Comparison of ENCODE assay signal across 14 cellular contexts in genomic region chr16:14196539-14196938, GRCh38.
DNase-seq lines count a peak whose midpoint lies in the region; ATAC-seq and TF ChIP-seq lines count a peak whose summit lies in the region.
"Had no signal": no experiment of that assay in that cellular context is flagged by ENCODE, and none has a peak within 500 bp of the region (broad histone marks: within the 10 kb centered on the region; RNA-seq: fewer than 3 reads in every experiment).

No MANE protein-coding gene starts in this region.

- TF ChIP-seq CTCF in A673 (conservative IDR thresholded peaks at IDR 0.05; ENCODE audit: low read depth, low read length) (no peak), OCI-LY7 (conservative IDR thresholded peaks at IDR 0.05; ENCODE audit: low read length) (no peak), suprapubic skin (IDR thresholded peaks at IDR 0.05) (no peak)

- H3K27me3 ChIP-seq in A673 (replicated peaks; ENCODE audit: insufficient read depth, low read depth, low read length, poor library complexity) = no peaks in the 10 kb centered on the region
- no peaks in the 10 kb centered on the region for H3K27me3 ChIP-seq in suprapubic skin
- H3K27me3 ChIP-seq: SJCRH30 had no signal

- DNase-seq in A673 (ENCODE audit: low spot score) = peak; percentile 18
- peak; percentile 57 for DNase-seq in DMS153 treated with DMSO at 0.1 percent for 48 hours (lab: John Stamatoyannopoulos, UW; ENCODE audit: unreplicated experiment)
- peak; percentile 54 for DNase-seq in OCI-LY7 (ENCODE audit: low spot score)
- peak; percentile 20 for DNase-seq in glomerular endothelial cell (ENCODE audit: extremely low read depth, low read depth, low spot score)
- no peak for DNase-seq in NCI-H82 (lab: John Stamatoyannopoulos, UW)
- no peak for DNase-seq in suprapubic skin (ENCODE audit: low spot score in 2 of 2)
- DNase-seq: hippocampal formation, Karpas-422, NCI-H446, SJCRH30 had no signal

- TF ChIP-seq EP300 in suprapubic skin (IDR thresholded peaks at IDR 0.05) = no peak

- TF ChIP-seq POLR2A in suprapubic skin (IDR thresholded peaks at IDR 0.05) = no peak

- H3K27ac ChIP-seq in A673 (ENCODE audit: low read depth, low read length, poor library complexity, severe bottlenecking) = no peak overlapping the region
- no peak overlapping the region for H3K27ac ChIP-seq in OCI-LY7 (ENCODE audit: low read depth, low read length, poor library complexity, severe bottlenecking)
- H3K27ac ChIP-seq in suprapubic skin = no peak overlapping the region
- H3K27ac ChIP-seq: epithelial cell of prostate, SJCRH30 had no signal

- H3K36me3 ChIP-seq in A673 (ENCODE audit: insufficient read depth, low read length, poor library complexity, severe bottlenecking) (no peaks in the 10 kb centered on the region), OCI-LY7 (ENCODE audit: insufficient read depth, low read length) (no peaks in the 10 kb centered on the region), suprapubic skin (no peaks in the 10 kb centered on the region)
- H3K36me3 ChIP-seq: SJCRH30 had no signal

- ATAC-seq in HG03280 (IDR thresholded peaks at IDR 0.05; ENCODE audit: unreplicated experiment) (no peak), GM19324 (IDR thresholded peaks at IDR 0.05; ENCODE audit: low FRiP score, unreplicated experiment) (no peak)
- ATAC-seq: WTC11 had no signal

- H3K4me3 ChIP-seq in A673 (ENCODE audit: low read depth, low read length, poor library complexity, severe bottlenecking) (no peak overlapping the region), OCI-LY7 (ENCODE audit: low read depth, low read length, poor library complexity, severe bottlenecking) (no peak overlapping the region), suprapubic skin (no peak overlapping the region)
- H3K4me3 ChIP-seq: SJCRH30 had no signal

- H3K79me2 ChIP-seq in OCI-LY7 (ENCODE audit: insufficient read depth, low read depth, low read length) = no peaks in the 10 kb centered on the region

- H3K4me1 ChIP-seq in A673 (ENCODE audit: insufficient read depth, low read length, poor library complexity, severe bottlenecking) = peaks cover 6% of the 10 kb centered on the region
- peaks cover 29% of the 10 kb centered on the region for H3K4me1 ChIP-seq in OCI-LY7 (ENCODE audit: insufficient read depth, low read length, poor library complexity, severe bottlenecking)
- H3K4me1 ChIP-seq in suprapubic skin = no peaks in the 10 kb centered on the region
- H3K4me1 ChIP-seq: SJCRH30 had no signal

- H3K9me3 ChIP-seq in A673 (ENCODE audit: low read depth, low read length, poor library complexity, severe bottlenecking) (no peaks in the 10 kb centered on the region), OCI-LY7 (ENCODE audit: low read length) (0 out of 2 replicates have a peak, but pooled peaks cover 10% of the 10 kb centered on the region), suprapubic skin (no peaks in the 10 kb centered on the region)

- intact Hi-C loops in A673 (cut with micrococcal nuclease; ENCODE audit: unreplicated experiment) = no loop called here
- intact Hi-C loops in OCI-LY7 (cut with micrococcal nuclease; ENCODE audit: unreplicated experiment) = no loop called here

- BruUV-seq in A673 (replicated peaks; lab: Mats Ljungman, UMichigan) = no TSS peak
- no TSS peak for BruUV-seq in OCI-LY7 (replicated peaks; lab: Mats Ljungman, UMichigan)

- CTCF ChIA-PET in A673 (lab: Charles Lee) (no interaction called here), OCI-LY7 (lab: Charles Lee; ENCODE audit: unreplicated experiment) (no interaction called here)

- H3K4me2 ChIP-seq in OCI-LY7 (ENCODE audit: low read length) = peak overlapping the region; percentile 49

- no peaks in the 10 kb centered on the region for H4K20me1 ChIP-seq in OCI-LY7 (ENCODE audit: insufficient read depth, low read length)

- H2AFZ ChIP-seq in OCI-LY7 (ENCODE audit: low read length) = peak overlapping the region; percentile 33; the same call in 1 of the 2 replicates

- POLR2A ChIA-PET in A673 (lab: Charles Lee; ENCODE audit: low non-redundant PET) (no interaction called here), OCI-LY7 (lab: Charles Lee) (interaction anchor here (0.7 to 1.1 kb wide), 3 partner anchors 63 to 162 kb away, joined by 3 to 4 read pairs (median 3); no protein-coding TSS in a partner anchor)

- H3K9me2 ChIP-seq in OCI-LY7 (ENCODE audit: insufficient read depth, low read length) = no peaks in the 10 kb centered on the region

Comparison
In these comparisons a context has a peak if more than half of its experiments do, and no peak if none do; other contexts are left out.
1. DNase-seq: peak in A673 (single experiment), DMS153 treated with DMSO at 0.1 percent for 48 hours (single experiment), OCI-LY7 (single experiment) and glomerular endothelial cell (single experiment); none in NCI-H82 (single experiment) and suprapubic skin (0 of 2).